Comparison of ENCODE assay signal across 8 cellular contexts in genomic region chr10:22105270-22105669, GRCh38.
"Had no signal": no experiment of that assay in that cellular context is flagged by ENCODE, and none has a peak within 500 bp of the region (broad histone marks: within the 10 kb centered on the region; RNA-seq: fewer than 3 reads in every experiment).

No MANE protein-coding gene starts in this region.

- ATAC-seq: GM12878 had no signal

- H3K4me3 ChIP-seq: GM12878 had no signal

- FAIRE-seq: G401.6, GM12878, GM12891, GM12892, GM18507, GM19239 had no signal

- DNase-seq: GDM1, GF-D8 had no signal
